In the genomic region with DNA sequence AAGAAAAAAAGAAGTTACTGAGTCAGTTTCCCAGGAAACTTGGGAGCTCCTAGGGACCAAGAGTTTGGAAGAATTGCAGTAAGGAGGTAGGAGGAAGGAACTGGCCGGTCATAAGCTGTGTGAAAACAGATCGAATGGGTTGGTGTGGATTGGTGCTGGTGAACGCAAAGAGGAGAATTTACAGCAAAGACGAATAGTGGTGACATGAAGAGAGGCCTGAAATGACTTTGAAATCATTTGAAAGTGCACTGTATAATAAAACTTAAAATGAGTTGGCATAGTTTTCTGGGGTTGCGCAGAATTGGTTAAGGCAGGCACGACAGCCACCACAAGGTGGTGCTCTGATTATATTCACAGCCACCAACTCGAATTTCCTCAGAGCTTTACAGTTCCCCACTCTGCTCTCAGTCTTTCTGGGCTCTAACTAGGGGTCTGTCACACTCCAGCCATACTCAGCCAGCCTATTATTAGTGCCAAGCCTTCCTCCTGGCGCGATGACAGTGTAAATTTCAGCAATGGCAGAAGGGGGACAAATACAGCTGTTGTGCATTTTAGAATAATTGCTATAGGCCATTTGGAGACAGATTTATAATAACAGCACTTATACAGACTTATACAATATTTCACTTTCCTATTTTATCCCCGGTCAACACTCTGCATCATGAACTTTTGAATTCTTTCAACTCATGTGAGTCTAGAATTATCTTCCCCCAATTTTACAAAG, we compare ENCODE assay signal across 9 cellular contexts. TPM values are rescaled to one million over a fixed set of nuclear protein-coding genes. Genes with fewer than 3 reads are reported as not detected.
DNase-seq lines count a peak whose midpoint lies in the region; ATAC-seq and TF ChIP-seq lines count a peak whose summit lies in the region.
"Had no signal": no experiment of that assay in that cellular context is flagged by ENCODE, and none has a peak within 500 bp of the region (broad histone marks: within the 10 kb centered on the region; RNA-seq: fewer than 3 reads in every experiment).

No MANE protein-coding gene starts in this region.

- H3K36me3 Mint-ChIP-seq in CD4-positive, alpha-beta T cell (ENCODE audit: low read depth), result no peaks in the 10 kb centered on the region

- H3K36me3 ChIP-seq in trophoblast cell (ENCODE audit: control insufficient read depth in 1 of 2, insufficient read depth in 2 of 2, low read length in 2 of 2), result no peaks in the 10 kb centered on the region

- no peak overlapping the region for H3K9ac ChIP-seq in trophoblast cell (ENCODE audit: low read length)

- H2BK5ac ChIP-seq in trophoblast cell (ENCODE audit: low read depth, low read length, poor library complexity), result peak overlapping the region; percentile 37

- no peak overlapping the region for H3K4me3 ChIP-seq in trophoblast cell (ENCODE audit: low read depth, low read length)

- no peak overlapping the region for H2AK5ac ChIP-seq in trophoblast cell (ENCODE audit: low read length)

- DNase-seq in CD4-positive, alpha-beta T cell, result peak in 8 of 10 experiments; percentile 5 to 36 (median 18)
- DNase-seq in NCI-H524 (lab: John Stamatoyannopoulos, UW) (peak; percentile 30 to 67), germinal center (ENCODE audit: low spot score) (peak; percentile 42), trophoblast cell (peak in 1 of 2 donors; percentile 40), GDM1 (lab: John Stamatoyannopoulos, UW) (no peak)
- DNase-seq in activated T-cell treated with anti-CD3 and anti-CD28 coated beads, Interleukin-2, amount 50 U/mL, for 48 hours, result peak; percentile 26 to 44

- no peak overlapping the region for H3K18ac ChIP-seq in trophoblast cell (ENCODE audit: low read length)

- peak; percentile 48 for ATAC-seq in CD4-positive, alpha-beta T cell (ENCODE audit: poor library complexity)
- ATAC-seq in GM21447 (IDR thresholded peaks at IDR 0.05; ENCODE audit: unreplicated experiment), result peak; percentile 63
- no peak for ATAC-seq in HG03439 (IDR thresholded peaks at IDR 0.05; ENCODE audit: unreplicated experiment)

- H3K27ac ChIP-seq in CD4-positive, alpha-beta T cell (ENCODE audit: low read depth, low read length), result no peak overlapping the region
- peak overlapping the region; percentile 21 for H3K27ac ChIP-seq in trophoblast cell (ENCODE audit: low read depth, low read length)

- POLR2A ChIA-PET in CD4-positive, alpha-beta T cell (lab: Charles Lee), result interaction anchor here (0.7 to 1.4 kb wide), 2 partner anchors 116 to 365 kb away, joined by 3 to 7 read pairs; no protein-coding TSS in a partner anchor

- H3K4ac ChIP-seq in trophoblast cell (ENCODE audit: low read depth, low read length), result no peak overlapping the region

- H3K9me3 ChIP-seq in CD4-positive, alpha-beta T cell (ENCODE audit: control insufficient read depth, low read length), result no peaks in the 10 kb centered on the region
- no peaks in the 10 kb centered on the region for H3K9me3 ChIP-seq in trophoblast cell (ENCODE audit: insufficient read depth, low read depth, low read length)

- H3K27ac Mint-ChIP-seq in CD4-positive, alpha-beta T cell, result no peak overlapping the region

- H2BK120ac ChIP-seq in trophoblast cell (ENCODE audit: insufficient read depth, low read length, poor library complexity), result no peak overlapping the region

- no peak overlapping the region for H4K91ac ChIP-seq in trophoblast cell (ENCODE audit: low read depth, low read length)

- peak overlapping the region; percentile 11 for H3K4me2 ChIP-seq in trophoblast cell (ENCODE audit: low read length)

- CTCF ChIA-PET in CD4-positive, alpha-beta T cell (lab: Charles Lee), result interaction anchor here (0.6 to 4.8 kb wide), 9 partner anchors 11 to 366 kb away, joined by 3 to 83 read pairs (median 3); no protein-coding TSS in a partner anchor

- no peaks in the 10 kb centered on the region for H3K79me2 ChIP-seq in trophoblast cell (ENCODE audit: control insufficient read depth, insufficient read depth, low read length, poor library complexity)

- H3K4me1 ChIP-seq in trophoblast cell (ENCODE audit: control insufficient read depth in 1 of 2, insufficient read depth in 2 of 2, low read length in 2 of 2), result peaks cover 9 to 10% of the 10 kb centered on the region in 2 experiments

- H3K14ac ChIP-seq in trophoblast cell (ENCODE audit: low read length), result no peak overlapping the region

- no peak overlapping the region for H3K23ac ChIP-seq in trophoblast cell (ENCODE audit: low read length)

- WGBS in trophoblast cell (ENCODE audit: extremely low coverage, insufficient coverage, insufficient read length), result no CpG with 5 or more reads among the region's 10 CpGs

- peaks cover 5% of the 10 kb centered on the region for H3K79me1 ChIP-seq in trophoblast cell (ENCODE audit: low read length)

- peak overlapping the region; percentile 45 for H2BK12ac ChIP-seq in trophoblast cell (ENCODE audit: low read length)

- H2AFZ ChIP-seq in trophoblast cell (ENCODE audit: insufficient read depth, low read length, poor library complexity), result no peak overlapping the region

- no peaks in the 10 kb centered on the region for H3K4me1 Mint-ChIP-seq in CD4-positive, alpha-beta T cell (ENCODE audit: low read depth)

- H3K27me3 Mint-ChIP-seq in CD4-positive, alpha-beta T cell, result no peaks in the 10 kb centered on the region

- intact Hi-C loops in CD4-positive, alpha-beta T cell (cut with DNase I, micrococcal nuclease), result loop anchor here (1.0 to 2.0 kb wide), 5 partner anchors 98 to 365 kb away; no protein-coding TSS in a partner anchor

- no peaks in the 10 kb centered on the region for H3K9me3 Mint-ChIP-seq in CD4-positive, alpha-beta T cell

- no peak overlapping the region for H4K12ac ChIP-seq in trophoblast cell (ENCODE audit: low read depth, low read length)

- no peak overlapping the region for H3K4me3 Mint-ChIP-seq in CD4-positive, alpha-beta T cell

- peak; percentile 62 for TF ChIP-seq CTCF in CD4-positive, alpha-beta T cell (IDR thresholded peaks at IDR 0.05)

- H3K27me3 ChIP-seq in CD4-positive, alpha-beta T cell (ENCODE audit: control insufficient read depth, insufficient read depth, low read length), result no peaks in the 10 kb centered on the region
- no peaks in the 10 kb centered on the region for H3K27me3 ChIP-seq in trophoblast cell (ENCODE audit: insufficient read depth, low read length)

- no peak overlapping the region for H4K8ac ChIP-seq in trophoblast cell (ENCODE audit: low read depth, low read length)

RNA-seq across cellular contexts. Expression of gene HTR3B, which starts 8.3 kb away (rescaled TPM):
- not detected for total RNA-seq in CD4-positive, alpha-beta T cell
- not detected in 2 replicates for polyA plus RNA-seq in trophoblast cell (2013)
- total RNA-seq: glomerular endothelial cell had no signal

RNA-seq across cellular contexts. Expression of gene USP28, which starts 20.9 kb away (rescaled TPM):
- total RNA-seq in CD4-positive, alpha-beta T cell, result 1 to 10 TPM; 7.9 to 9.4 TPM
- 20.5 and 22.3 TPM in 2 replicates for polyA plus RNA-seq in trophoblast cell (2013)
